ENCODE assay signal across 19 cellular contexts in the genomic region with DNA sequence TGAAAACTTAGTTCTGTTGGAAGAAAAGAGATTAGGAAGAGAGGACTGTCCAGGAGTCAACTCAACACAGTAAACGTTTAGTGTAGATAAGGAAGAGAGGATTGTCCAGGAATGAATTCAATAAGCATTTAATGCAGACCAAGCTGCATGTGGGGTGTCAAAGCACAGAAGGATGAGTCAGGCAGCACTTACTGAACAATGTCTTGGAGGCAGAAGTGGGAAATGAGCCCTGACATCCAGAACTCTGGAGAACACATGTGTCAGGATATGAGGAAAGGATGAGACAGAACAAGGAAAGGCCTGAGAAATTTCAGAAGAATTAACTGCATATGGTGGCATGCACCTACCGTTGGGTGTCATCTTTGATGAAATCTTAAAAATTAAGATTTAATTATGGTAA.
"Had no signal": no experiment of that assay in that cellular context is flagged by ENCODE, and none has a peak within 500 bp of the region (broad histone marks: within the 10 kb centered on the region; RNA-seq: fewer than 3 reads in every experiment).

No MANE protein-coding gene starts in this region.

- H3K36me3 ChIP-seq: neutrophil, stomach, thoracic aorta had no signal

- H3K27ac ChIP-seq: coronary artery, neutrophil, skin epidermis, stomach, thoracic aorta had no signal

- DNase-seq: activated CD4-positive, alpha-beta T cell treated with anti-CD3 and anti-CD28 coated beads, Interleukin-2, amount 50 U/mL, for 4 hours; activated CD4-positive, CD25-positive, alpha-beta regulatory T cell treated with anti-CD3 and anti-CD28 coated beads, Interleukin-2, amount 50 U/mL, for 72 hours; activated CD8-positive, alpha-beta memory T cell treated with anti-CD3 and anti-CD28 coated beads, Interleukin-2, amount 10 ng/mL, durations not matched to agents 7 days and 5 days; activated gamma-delta T cell treated with Interleukin-2 at 50 U/mL for 16 hours; activated naive CD8-positive, alpha-beta T cell treated with anti-CD3 and anti-CD28 coated beads, Interleukin-2, amount 10 ng/mL, durations not matched to agents 7 days and 5 days; activated T-cell treated with anti-CD3 and anti-CD28 coated beads, Interleukin-2, amount 50 U/mL, for 48 hours; caudate nucleus; effector CD4-positive, alpha-beta T cell; glutamatergic neuron; mammary epithelial cell; mucosa of descending colon; naive thymus-derived CD8-positive, alpha-beta T cell; retina; stomach; T-helper 2 cell had no signal

- H3K4me3 ChIP-seq: coronary artery, mucosa of descending colon, skin epidermis, stomach, thoracic aorta had no signal

- H3K9me3 ChIP-seq: mucosa of descending colon, neutrophil, stomach, thoracic aorta had no signal

- ATAC-seq: activated CD8-positive, alpha-beta memory T cell treated with anti-CD3 and anti-CD28 coated beads, Interleukin-2, amount 10 ng/mL, durations not matched to agents 7 days and 5 days; mucosa of descending colon; naive thymus-derived CD8-positive, alpha-beta T cell had no signal

- H3K27me3 ChIP-seq: neutrophil, stomach had no signal

- H3K4me1 ChIP-seq: stomach had no signal
